In the genomic region with DNA sequence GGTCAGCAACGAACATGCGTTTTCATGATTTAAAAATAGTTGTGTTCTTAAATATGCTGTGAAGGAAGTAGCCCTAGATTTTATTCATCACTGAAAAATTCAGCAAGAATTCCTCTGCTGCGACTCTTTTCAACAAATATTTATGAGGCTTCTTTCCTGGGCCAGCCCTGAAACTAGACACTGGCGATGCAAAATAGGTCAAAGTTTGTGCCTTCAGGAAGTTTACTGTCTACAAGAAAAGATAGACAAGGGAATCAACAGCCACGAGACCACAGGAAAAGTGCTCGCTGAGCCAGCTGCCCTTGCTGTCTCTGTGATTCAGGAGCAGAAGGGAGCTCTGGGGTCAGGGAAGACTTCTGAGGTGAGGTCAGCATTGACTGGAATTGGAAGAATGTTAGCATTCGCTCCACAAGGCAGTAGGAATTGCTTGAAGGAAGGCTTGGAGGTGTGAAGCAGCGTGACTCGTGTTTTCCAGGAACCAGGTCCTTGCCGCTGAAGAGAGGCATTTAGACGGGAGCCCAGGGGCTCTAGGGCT, we compare ENCODE assay signal across 9 cellular contexts. TPM values are rescaled to one million over a fixed set of nuclear protein-coding genes. Genes with fewer than 3 reads are reported as not detected.
DNase-seq lines count a peak whose midpoint lies in the region; ATAC-seq and TF ChIP-seq lines count a peak whose summit lies in the region.
"Had no signal": no experiment of that assay in that cellular context is flagged by ENCODE, and none has a peak within 500 bp of the region (broad histone marks: within the 10 kb centered on the region; RNA-seq: fewer than 3 reads in every experiment).

No MANE protein-coding gene starts in this region.

- WGBS in stomach, 5 donors = 69 to 81% (median 76%) methylated on average over 11 of the region's 11 CpGs

- peak overlapping the region; percentile 34 for H3K27ac ChIP-seq in naive thymus-derived CD4-positive, alpha-beta T cell (ENCODE audit: low read depth, low read length)
- H3K27ac ChIP-seq in stomach = peak overlapping the region in 2 of 5 donors; percentile 11 to 95

- no peak for TF ChIP-seq EP300 in stomach (IDR thresholded peaks at IDR 0.05)

- no peak for TF ChIP-seq POLR2A in stomach (IDR thresholded peaks at IDR 0.05)

- no peaks in the 10 kb centered on the region for H3K9me3 ChIP-seq in naive thymus-derived CD4-positive, alpha-beta T cell (ENCODE audit: control insufficient read depth in 2 of 3, low read length in 3 of 3)
- H3K9me3 ChIP-seq in stomach = no peaks in the 10 kb centered on the region

- H3K9me3 Mint-ChIP-seq in naive thymus-derived CD4-positive, alpha-beta T cell = peaks cover 0 to 7% (median 0%) of the 10 kb centered on the region in 11 donors

- peaks cover 25 to 60% (median 49%) of the 10 kb centered on the region in 7 donors for H3K4me1 Mint-ChIP-seq in naive thymus-derived CD4-positive, alpha-beta T cell

- H3K4me3 Mint-ChIP-seq in naive thymus-derived CD4-positive, alpha-beta T cell = peak overlapping the region; percentile 93 to 99 (median 97)

- H3K36me3 Mint-ChIP-seq in naive thymus-derived CD4-positive, alpha-beta T cell = peaks cover 5 to 26% (median 13%) of the 10 kb centered on the region in 5 donors

- no peaks in the 10 kb centered on the region for H3K27me3 ChIP-seq in naive thymus-derived CD4-positive, alpha-beta T cell (ENCODE audit: control insufficient read depth in 2 of 2, insufficient read depth in 2 of 2, low read length in 2 of 2)
- H3K27me3 ChIP-seq in stomach = no peaks in the 10 kb centered on the region

- H3K27ac Mint-ChIP-seq in naive thymus-derived CD4-positive, alpha-beta T cell = peak overlapping the region in 5 of 9 donors; percentile 71 to 98 (median 93)

- peaks cover 10 to 22% (median 12%) of the 10 kb centered on the region in 3 experiments for H3K36me3 ChIP-seq in naive thymus-derived CD4-positive, alpha-beta T cell (ENCODE audit: control insufficient read depth in 2 of 3, insufficient read depth in 3 of 3, low read length in 3 of 3)
- peaks cover 20 to 22% (median 21%) of the 10 kb centered on the region in 4 donors for H3K36me3 ChIP-seq in stomach

- peak; percentile 62 for DNase-seq in Daoy (ENCODE audit: low read depth)
- peak; percentile 91 for DNase-seq in NCI-H226
- DNase-seq in cerebellar cortex (ENCODE audit: low spot score) = peak; percentile 65
- DNase-seq in naive thymus-derived CD4-positive, alpha-beta T cell = no peak
- no peak for DNase-seq in stomach
- no peak for DNase-seq in NCI-H748 treated with DMSO at 0.1 percent for 48 hours (lab: John Stamatoyannopoulos, UW)
- DNase-seq: effector CD4-positive, alpha-beta T cell had no signal

- CTCF ChIA-PET in naive thymus-derived CD4-positive, alpha-beta T cell (lab: Charles Lee) = interaction anchor here (1.3 kb wide), 1 partner anchor 8 kb away, joined by 4 read pairs; the partner anchor contains the start of gene KRABD2

- peaks cover 0 to 2% (median 0%) of the 10 kb centered on the region in 5 donors for H3K27me3 Mint-ChIP-seq in naive thymus-derived CD4-positive, alpha-beta T cell

- no peak for ATAC-seq in naive thymus-derived CD4-positive, alpha-beta T cell
- ATAC-seq in GM21619 (IDR thresholded peaks at IDR 0.05; ENCODE audit: unreplicated experiment) (no peak), GM18520 (IDR thresholded peaks at IDR 0.05; ENCODE audit: unreplicated experiment) (no peak)

- H3K4me1 ChIP-seq in naive thymus-derived CD4-positive, alpha-beta T cell (ENCODE audit: control insufficient read depth in 2 of 2, insufficient read depth in 2 of 2, low read length in 2 of 2) = peaks cover 28 to 44% of the 10 kb centered on the region in 2 donors
- H3K4me1 ChIP-seq in stomach = peaks cover 23 to 42% (median 35%) of the 10 kb centered on the region in 4 donors

- no peak for TF ChIP-seq CTCF in stomach (IDR thresholded peaks at IDR 0.05)

- POLR2A ChIA-PET in naive thymus-derived CD4-positive, alpha-beta T cell (lab: Charles Lee) = interaction anchor here (0.7 to 1.3 kb wide), 2 partner anchors 8 to 26 kb away, joined by 3 read pairs; partner anchors contain the start of gene KRABD2

- H3K4me3 ChIP-seq in naive thymus-derived CD4-positive, alpha-beta T cell (ENCODE audit: low read length) = no peak overlapping the region
- no peak overlapping the region for H3K4me3 ChIP-seq in stomach

- intact Hi-C loops in naive thymus-derived CD4-positive, alpha-beta T cell (cut with micrococcal nuclease) = loop anchor here (5.0 to 10.0 kb wide), 11 partner anchors 160 to 1743 kb away; partner anchors contain the start of genes CNTROB (in 1 of the 2), CYB5D1 (in 1 of the 2), EIF5A (in 1 of the 2) and KIAA0753 (in 1 of the 2)
- intact Hi-C loops in stomach (cut with DNase I; ENCODE audit: low total_unique reads) = no loop called here

RNA-seq across cellular contexts. Expression of gene RPL26, which starts 1.9 kb away (rescaled TPM):
- total RNA-seq in Daoy (2014; rRNA removed; shearing (Covaris generic)) = 4,153 and 4,235 TPM in 2 replicates
- 1,000 to 10,000 TPM; 2,029 to 3,298 (median 3,039) TPM for total RNA-seq in naive thymus-derived CD4-positive, alpha-beta T cell
- polyA plus RNA-seq in naive thymus-derived CD4-positive, alpha-beta T cell = 1,000 to 10,000 TPM; 1,965 to 2,128 TPM
- total RNA-seq in stomach = 1,000 to 10,000 TPM in 4 of 5 donors, 100 to 1,000 TPM in 1; 506 to 3,830 (median 2,422) TPM
- polyA plus RNA-seq in stomach = 1,000 to 10,000 TPM; 4,166 to 5,414 (median 4,286) TPM

RNA-seq across cellular contexts. Expression of gene RNF222, which starts 12.8 kb away (rescaled TPM):
- not detected in 2 replicates for total RNA-seq in Daoy (2014; rRNA removed; shearing (Covaris generic))
- 1 to 10 TPM in 1 of 5 experiments, under 1 TPM in 3, not detected in 1; 0.13 to 1.7 (median 0.52) TPM for total RNA-seq in naive thymus-derived CD4-positive, alpha-beta T cell
- under 1 TPM; 0.16 to 0.35 TPM for polyA plus RNA-seq in naive thymus-derived CD4-positive, alpha-beta T cell
- not detected for total RNA-seq in stomach
- 1 to 10 TPM in 1 of 3 donors, not detected in 2; 1.5 TPM for polyA plus RNA-seq in stomach

RNA-seq across cellular contexts. Expression of gene ODF4, which starts 45.2 kb away (rescaled TPM):
- not detected in 2 replicates for total RNA-seq in Daoy (2014; rRNA removed; shearing (Covaris generic))
- not detected for total RNA-seq in naive thymus-derived CD4-positive, alpha-beta T cell
- polyA plus RNA-seq in naive thymus-derived CD4-positive, alpha-beta T cell = not detected
- not detected for total RNA-seq in stomach
- not detected for polyA plus RNA-seq in stomach

RNA-seq across cellular contexts. Expression of gene NDEL1, which starts 50.8 kb away (rescaled TPM):
- total RNA-seq in Daoy (2014; rRNA removed; shearing (Covaris generic)) = 17.0 and 20.7 TPM in 2 replicates
- total RNA-seq in naive thymus-derived CD4-positive, alpha-beta T cell = 100 to 1,000 TPM in 4 of 5 experiments, 10 to 100 TPM in 1; 72.6 to 274 (median 116) TPM
- polyA plus RNA-seq in naive thymus-derived CD4-positive, alpha-beta T cell = 10 to 100 TPM; 53.7 to 73.2 TPM
- total RNA-seq in stomach = 100 to 1,000 TPM in 1 of 5 donors, 10 to 100 TPM in 4; 12.8 to 102 (median 63.8) TPM
- 10 to 100 TPM; 17.6 to 31.9 (median 26.3) TPM for polyA plus RNA-seq in stomach

Comparison
In these comparisons a context has a peak if more than half of its experiments do, and no peak if none do; other contexts are left out.
1. DNase-seq: peak in Daoy (single experiment), NCI-H226 (single experiment) and cerebellar cortex (single experiment); none in naive thymus-derived CD4-positive, alpha-beta T cell (0 of 9), stomach (single experiment) and NCI-H748 treated with DMSO at 0.1 percent for 48 hours (single experiment).